8 cellular contexts compared by ENCODE assay signal in genomic region chr17:47733414-47734288, GRCh38. TPM values are rescaled to one million over a fixed set of nuclear protein-coding genes. Genes with fewer than 3 reads are reported as not detected.
DNase-seq lines count a peak whose midpoint lies in the region; ATAC-seq, FAIRE-seq and TF ChIP-seq lines count a peak whose summit lies in the region.

No MANE protein-coding gene starts in this region.

- peak overlapping the region; percentile 98 for H3K27ac Mint-ChIP-seq in activated CD4-positive, alpha-beta T cell treated with anti-CD3 and anti-CD28 coated beads for 36 hours
- H3K27ac Mint-ChIP-seq in activated T-helper 17 cell treated with anti-CD3 and anti-CD28 coated beads, Interleukin-2, amount 50 U/mL, for 72 hours, result peak overlapping the region; percentile 90

- no peak for FAIRE-seq in H54 (lab: Jason Lieb, UNC)

- WGBS in testis, 2 donors, result 4 to 15% methylated on average over 13 to 62 of the region's 93 CpGs

- H3K4me1 Mint-ChIP-seq in activated CD4-positive, alpha-beta T cell treated with anti-CD3 and anti-CD28 coated beads for 36 hours, result peaks cover 61% of the 10 kb centered on the region
- peaks cover 17% of the 10 kb centered on the region for H3K4me1 Mint-ChIP-seq in activated T-helper 17 cell treated with anti-CD3 and anti-CD28 coated beads, Interleukin-2, amount 50 U/mL, for 72 hours

- H3K4me3 ChIP-seq in kidney epithelial cell (ENCODE audit: low read depth, low read length), result peak overlapping the region; percentile 18
- H3K4me3 ChIP-seq in testis, result peak overlapping the region; percentile 34 to 56

- intact Hi-C loops in activated CD4-positive, alpha-beta T cell treated with anti-CD3 and anti-CD28 coated beads for 36 hours (cut with DNase I, micrococcal nuclease), result loop anchor here (1.0 to 5.0 kb wide), 7 partner anchors 12 to 85 kb away; partner anchors contain the start of gene KPNB1 (in 1 of the 2)
- intact Hi-C loops in testis (cut with DNase I; ENCODE audit: low total_unique reads), result no loop called here

- TF ChIP-seq POLR2A in testis (IDR thresholded peaks at IDR 0.05) (no peak), H54 (IDR thresholded peaks at IDR 0.05; ENCODE audit: low read depth, low read length) (no peak)

- H3K4me3 Mint-ChIP-seq in activated CD4-positive, alpha-beta T cell treated with anti-CD3 and anti-CD28 coated beads for 36 hours, result peak overlapping the region; percentile 93
- H3K4me3 Mint-ChIP-seq in activated T-helper 17 cell treated with anti-CD3 and anti-CD28 coated beads, Interleukin-2, amount 50 U/mL, for 72 hours, result peak overlapping the region; percentile 95

- peak; percentile 43 for DNase-seq in activated CD4-positive, alpha-beta T cell treated with anti-CD3 and anti-CD28 coated beads for 36 hours
- no peak for DNase-seq in activated CD4-positive, alpha-beta T cell treated with anti-CD3 and anti-CD28 coated beads for 1 hour
- no peak for DNase-seq in kidney epithelial cell (ENCODE audit: low read depth)
- DNase-seq in testis, result no peak
- DNase-seq in SKM-1 treated with dmso at 0.1 percent for 144 hours (lab: John Stamatoyannopoulos, UW; ENCODE audit: unreplicated experiment), result no peak
- no peak for DNase-seq in H54 (ENCODE audit: insufficient read length, low spot score)

- no peaks in the 10 kb centered on the region for H3K36me3 ChIP-seq in kidney epithelial cell (ENCODE audit: control insufficient read depth, insufficient read depth, low read length)
- no peaks in the 10 kb centered on the region for H3K36me3 ChIP-seq in testis (ENCODE audit: low read depth, missing control alignments)

- peaks cover 44% of the 10 kb centered on the region for H3K36me3 Mint-ChIP-seq in activated CD4-positive, alpha-beta T cell treated with anti-CD3 and anti-CD28 coated beads for 36 hours (ENCODE audit: low read depth)
- peaks cover 47% of the 10 kb centered on the region for H3K36me3 Mint-ChIP-seq in activated T-helper 17 cell treated with anti-CD3 and anti-CD28 coated beads, Interleukin-2, amount 50 U/mL, for 72 hours (ENCODE audit: low read depth)

- H3K27me3 Mint-ChIP-seq in activated CD4-positive, alpha-beta T cell treated with anti-CD3 and anti-CD28 coated beads for 36 hours, result no peaks in the 10 kb centered on the region
- H3K27me3 Mint-ChIP-seq in activated T-helper 17 cell treated with anti-CD3 and anti-CD28 coated beads, Interleukin-2, amount 50 U/mL, for 72 hours, result no peaks in the 10 kb centered on the region

- TF ChIP-seq CTCF in kidney epithelial cell (IDR thresholded peaks at IDR 0.05; ENCODE audit: insufficient read depth, low read length, poor library complexity, severe bottlenecking), result no peak
- no peak for TF ChIP-seq CTCF in testis (IDR thresholded peaks at IDR 0.05)

- H3K9me3 ChIP-seq in testis, result no peaks in the 10 kb centered on the region

- H3K9me3 Mint-ChIP-seq in activated CD4-positive, alpha-beta T cell treated with anti-CD3 and anti-CD28 coated beads for 36 hours (ENCODE audit: low read depth), result no peaks in the 10 kb centered on the region
- H3K9me3 Mint-ChIP-seq in activated T-helper 17 cell treated with anti-CD3 and anti-CD28 coated beads, Interleukin-2, amount 50 U/mL, for 72 hours, result no peaks in the 10 kb centered on the region

- POLR2A ChIA-PET in activated CD4-positive, alpha-beta T cell treated with anti-CD3 and anti-CD28 coated beads for 36 hours (lab: Charles Lee), result interaction anchor here (0.5 to 1.7 kb wide), 4 partner anchors 33 to 84 kb away, joined by 3 to 6 read pairs (median 5); partner anchors contain the start of gene KPNB1

- peaks cover 55% of the 10 kb centered on the region for H3K27me3 ChIP-seq in kidney epithelial cell (ENCODE audit: control insufficient read depth, insufficient read depth, low read length)
- no peaks in the 10 kb centered on the region for H3K27me3 ChIP-seq in testis

- peak; percentile 21 for ATAC-seq in activated CD4-positive, alpha-beta T cell treated with anti-CD3 and anti-CD28 coated beads for 36 hours
- ATAC-seq in HG03159 (IDR thresholded peaks at IDR 0.05; ENCODE audit: unreplicated experiment), result peak; percentile 7
- ATAC-seq in activated T-helper 17 cell treated with anti-CD3 and anti-CD28 coated beads, Interleukin-2, amount 50 U/mL, for 72 hours (replicated peaks), result peak; percentile 38

- CTCF ChIA-PET in activated CD4-positive, alpha-beta T cell treated with anti-CD3 and anti-CD28 coated beads for 36 hours (lab: Charles Lee), result interaction anchor here (0.6 to 9.4 kb wide), 20 partner anchors 8 to 162 kb away, joined by 3 to 112 read pairs (median 4); partner anchors contain the start of gene SP2

- H3K27ac ChIP-seq in testis, result no peak overlapping the region

- peaks cover 4% of the 10 kb centered on the region for H3K4me1 ChIP-seq in testis

RNA-seq across cellular contexts. Expression of gene TBX21, which starts 0.6 kb away (rescaled TPM):
- total RNA-seq in activated CD4-positive, alpha-beta T cell treated with anti-CD3 and anti-CD28 coated beads for 36 hours, result 10 to 100 TPM; 73.4 to 76.8 TPM
- 10 to 100 TPM; 19.9 to 30.5 TPM for total RNA-seq in activated T-helper 17 cell treated with anti-CD3 and anti-CD28 coated beads, Interleukin-2, amount 50 U/mL, for 72 hours
- not detected in 2 replicates for total RNA-seq in kidney epithelial cell
- 1 to 10 TPM; 1.8 to 2.2 TPM for total RNA-seq in testis
- 1.1 TPM for polyA plus RNA-seq in testis (ENCODE audit: insufficient read depth, low read depth, low replicate concordance)

RNA-seq across cellular contexts. Expression of gene TBKBP1, which starts 39.7 kb away (rescaled TPM):
- 10 to 100 TPM; 21.8 to 23.1 TPM for total RNA-seq in activated CD4-positive, alpha-beta T cell treated with anti-CD3 and anti-CD28 coated beads for 36 hours
- total RNA-seq in activated T-helper 17 cell treated with anti-CD3 and anti-CD28 coated beads, Interleukin-2, amount 50 U/mL, for 72 hours, result 10 to 100 TPM in 1 of 2 donors, 1 to 10 TPM in 1; 6.3 to 10.2 TPM
- 8.3 and 9.7 TPM in 2 replicates for total RNA-seq in kidney epithelial cell
- total RNA-seq in testis, result 10 to 100 TPM; 23.3 TPM
- polyA plus RNA-seq in testis (ENCODE audit: insufficient read depth, low read depth, low replicate concordance), result 21.9 TPM

Comparison
In these comparisons a context has a peak if more than half of its experiments do, and no peak if none do; other contexts are left out.
1. RNA of gene TBX21, which starts 0.6 kb away (total RNA-seq): 73.4 to 76.8 TPM in activated CD4-positive, alpha-beta T cell treated with anti-CD3 and anti-CD28 coated beads for 36 hours and 19.9 to 30.5 TPM in activated T-helper 17 cell treated with anti-CD3 and anti-CD28 coated beads, Interleukin-2, amount 50 U/mL, for 72 hours; 1.8 to 2.2 TPM in testis and not detected in kidney epithelial cell; every median in the first group is over 4 times any median in the second.
2. Peak in every context shown above with its lines, with median percentiles within 50 percentile points of each other: ATAC-seq.